9 cellular contexts compared by ENCODE assay signal in the genomic region with DNA sequence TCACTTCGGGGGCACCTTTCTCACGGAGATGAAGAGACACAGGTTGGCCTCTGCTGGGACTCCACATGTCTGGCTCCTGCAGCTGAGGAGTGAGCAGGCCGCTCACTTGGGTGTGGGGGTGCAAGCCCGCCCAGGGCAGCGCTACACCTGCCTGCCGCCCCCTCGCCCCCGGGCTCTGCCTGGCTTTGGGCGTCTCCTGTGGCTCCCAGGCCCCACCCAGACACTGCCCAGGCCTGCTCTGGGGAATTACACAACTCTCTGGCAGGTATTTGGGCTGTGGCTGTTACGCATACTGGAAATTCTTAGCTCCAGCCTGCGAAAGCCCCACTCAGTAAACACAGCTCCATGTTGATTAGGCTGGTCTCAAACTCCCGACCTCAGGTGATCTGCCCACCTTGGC. TPM values are rescaled to one million over a fixed set of nuclear protein-coding genes. Genes with fewer than 3 reads are reported as not detected.
DNase-seq lines count a peak whose midpoint lies in the region; ATAC-seq, FAIRE-seq and TF ChIP-seq lines count a peak whose summit lies in the region.
"Not testable (repeated sequence)": the region's sequence is repeated elsewhere in the genome, so short reads cannot be mapped to it uniquely, and the experiment has no call there.
"Had no signal": no experiment of that assay in that cellular context is flagged by ENCODE, and none has a peak within 500 bp of the region (broad histone marks: within the 10 kb centered on the region; RNA-seq: fewer than 3 reads in every experiment).

No MANE protein-coding gene starts in this region.

- peak in 1 of 2 experiments; percentile 63; a peak in 2 of 5 replicates for TF ChIP-seq EP300 in A549 (IDR thresholded peaks at IDR 0.05)
- not testable (repeated sequence) for TF ChIP-seq EP300 in suprapubic skin (IDR thresholded peaks at IDR 0.05)

- H3K27ac ChIP-seq in A549, result peak overlapping the region; percentile 97
- not testable (repeated sequence) for H3K27ac ChIP-seq in astrocyte (ENCODE audit: low read depth, low read length); heart right ventricle
- H3K27ac ChIP-seq in epithelial cell of prostate, result peak overlapping the region; percentile 57
- peak overlapping the region; percentile 85 for H3K27ac ChIP-seq in suprapubic skin

- ATAC-seq in A549, result peak; percentile 7 to 50; a peak in 4 of 6 replicates
- ATAC-seq in heart right ventricle, result peak in 5 of 8 donors; percentile 16 to 46 (median 28)
- peak; percentile 74 for ATAC-seq in left lobe of liver
- ATAC-seq in omental fat pad (ENCODE audit: low FRiP score), result peak; percentile 51

- FAIRE-seq in A549 (lab: Jason Lieb, UNC); astrocyte (lab: Jason Lieb, UNC): not testable (repeated sequence)

- not testable (repeated sequence) for H4K20me1 ChIP-seq in astrocyte (ENCODE audit: insufficient read depth, low read length)

- not testable (repeated sequence) for H3K9me3 Mint-ChIP-seq in astrocyte (ENCODE audit: unreplicated experiment)

- not testable (repeated sequence) for H3K4me3 Mint-ChIP-seq in astrocyte (ENCODE audit: unreplicated experiment)

- H3K36me3 ChIP-seq in astrocyte (ENCODE audit: insufficient read depth, low read length); heart right ventricle; suprapubic skin: not testable (repeated sequence)

- not testable (repeated sequence) for H2AFZ ChIP-seq in astrocyte (ENCODE audit: low read depth, low read length)

- DNase-seq in A549 (ENCODE audit: low read depth in 1 of 2, low spot score in 1 of 2) (peak in 1 of 2 experiments; percentile 82), M059J (ENCODE audit: low read depth) (peak; percentile 15), astrocyte (ENCODE audit: low read depth) (peak; percentile 47), epithelial cell of prostate (ENCODE audit: low read depth, low spot score) (peak; percentile 44), left lobe of liver (ENCODE audit: low spot score) (peak; percentile 84)
- DNase-seq in heart right ventricle; omental fat pad (ENCODE audit: low spot score); suprapubic skin (ENCODE audit: low spot score in 2 of 2): not testable (repeated sequence)

- intact Hi-C loops in heart right ventricle (cut with DNase I), result not testable (repeated sequence)

- not testable (repeated sequence) for H3K27ac Mint-ChIP-seq in astrocyte (ENCODE audit: unreplicated experiment)

- CTCF ChIA-PET in A549 (lab: Yijun Ruan, JAX), result not testable (repeated sequence)

- not testable (repeated sequence) for TF ChIP-seq POLR2A in A549 (IDR thresholded peaks at IDR 0.05; ENCODE audit: low read length); suprapubic skin (IDR thresholded peaks at IDR 0.05)

- H3K4me1 Mint-ChIP-seq in astrocyte (ENCODE audit: low read depth, unreplicated experiment), result not testable (repeated sequence)

- not testable (repeated sequence) for H3K79me2 ChIP-seq in astrocyte (ENCODE audit: insufficient read depth, low read length)

- H3K4me1 ChIP-seq in A549, result peaks cover 11% of the 10 kb centered on the region
- H3K4me1 ChIP-seq in astrocyte (ENCODE audit: insufficient read depth, low read length); heart right ventricle; suprapubic skin: not testable (repeated sequence)

- not testable (repeated sequence) for H3K9ac ChIP-seq in astrocyte (ENCODE audit: low read length)

- not testable (repeated sequence) for H3K36me3 Mint-ChIP-seq in astrocyte (ENCODE audit: low read depth, unreplicated experiment)

- 8% methylated on average over 6 of the region's 12 CpGs for WGBS in A549 (ENCODE audit: missing lambda C conversion rate)
- 86 to 89% methylated on average over 12 of the region's 12 CpGs for WGBS in heart right ventricle, 2 donors
- WGBS in suprapubic skin, result 29% methylated on average over 1 of the region's 12 CpGs

- H3K4me2 ChIP-seq in A549, result peak overlapping the region; percentile 80
- H3K4me2 ChIP-seq in astrocyte (ENCODE audit: low read length), result not testable (repeated sequence)

- not testable (repeated sequence) for H3K27me3 ChIP-seq in astrocyte (ENCODE audit: insufficient read depth, low read length); heart right ventricle; suprapubic skin

- not testable (repeated sequence) for H3K27me3 Mint-ChIP-seq in astrocyte (ENCODE audit: low read depth, unreplicated experiment)

- not testable (repeated sequence) for H3K9me3 ChIP-seq in A549; astrocyte (ENCODE audit: insufficient read depth, low read depth, low read length); heart right ventricle; suprapubic skin

- not testable (repeated sequence) for TF ChIP-seq RAD21 in A549 (conservative IDR thresholded peaks at IDR 0.05 in 1 of 2, IDR thresholded peaks at IDR 0.05 in 1 of 2)

- H3K4me3 ChIP-seq in A549 (peak overlapping the region; percentile 57), suprapubic skin (peak overlapping the region; percentile 36)
- H3K4me3 ChIP-seq in astrocyte (ENCODE audit: insufficient read depth, low read depth, low read length); heart right ventricle: not testable (repeated sequence)

- TF ChIP-seq CTCF in A549 (IDR thresholded peaks at IDR 0.05); astrocyte (IDR thresholded peaks at IDR 0.05; ENCODE audit: insufficient read depth, low read depth, low read length); heart right ventricle (IDR thresholded peaks at IDR 0.05); omental fat pad (IDR thresholded peaks at IDR 0.05); suprapubic skin (IDR thresholded peaks at IDR 0.05): not testable (repeated sequence)

- POLR2A ChIA-PET in A549 (lab: Yijun Ruan, JAX), result not testable (repeated sequence)

TF ChIP-seq in A549, 52 proteins besides CTCF, POLR2A, EP300 and RAD21:
- TF ChIP-seq GATA3 (IDR thresholded peaks at IDR 0.05; ENCODE audit: borderline replicate concordance), result peak; percentile 61; the same call in 1 of the 2 replicates
- not testable (repeated sequence) for TF ChIP-seq FOSL2 (IDR thresholded peaks at IDR 0.05)
- TF ChIP-seq FOSL2 (CRISPR knock-in tag; IDR thresholded peaks at IDR 0.05), result peak; percentile 34; the same call in 1 of the 2 replicates
- TF ChIP-seq CEBPB (IDR thresholded peaks at IDR 0.05), result peak; percentile 56 to 85; a peak in 3 of 4 replicates
- peak; percentile 61; the same call in 1 of the 2 replicates for TF ChIP-seq HOXB13 (CRISPR knock-in tag; IDR thresholded peaks at IDR 0.05; ENCODE audit: low read depth)
- TF ChIP-seq JUN (IDR thresholded peaks at IDR 0.05), result peak in 1 of 2 experiments; percentile 37; a peak in 1 of 5 replicates
- TF ChIP-seq, protein P1, sequence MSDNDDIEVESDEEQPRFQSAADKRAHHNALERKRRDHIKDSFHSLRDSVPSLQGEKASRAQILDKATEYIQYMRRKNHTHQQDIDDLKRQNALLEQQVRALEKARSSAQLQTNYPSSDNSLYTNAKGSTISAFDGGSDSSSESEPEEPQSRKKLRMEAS (IDR thresholded peaks at IDR 0.05), result peak; percentile 38; the same call in 1 of the 2 replicates
- TF ChIP-seq, protein P2, sequence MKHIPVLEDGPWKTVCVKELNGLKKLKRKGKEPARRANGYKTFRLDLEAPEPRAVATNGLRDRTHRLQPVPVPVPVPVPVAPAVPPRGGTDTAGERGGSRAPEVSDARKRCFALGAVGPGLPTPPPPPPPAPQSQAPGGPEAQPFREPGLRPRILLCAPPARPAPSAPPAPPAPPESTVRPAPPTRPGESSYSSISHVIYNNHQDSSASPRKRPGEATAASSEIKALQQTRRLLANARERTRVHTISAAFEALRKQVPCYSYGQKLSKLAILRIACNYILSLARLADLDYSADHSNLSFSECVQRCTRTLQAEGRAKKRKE (CRISPR knock-in tag; IDR thresholded peaks at IDR 0.05; ENCODE audit: low read depth), result 0 out of 2 replicates have a peak, but pooled peaks have one; percentile 21

RNA-seq across cellular contexts. Expression of gene FAM25C, which starts 7.9 kb away (rescaled TPM):
- polyA plus RNA-seq in A549 (2011; rRNA removed), result 0.59 TPM in 1 of 2 replicates, not detected in the other
- 1.8 and 3.9 TPM in 2 replicates for polyA plus RNA-seq in A549 (2012; cell fraction: cytosol; rRNA removed)
- polyA plus RNA-seq in A549 (2012; cell fraction: nucleus; rRNA removed), result 5.2 TPM in 1 of 2 replicates, not detected in the other
- polyA plus RNA-seq in A549 (2017; fragmentation: RNase III; extraction: RNeasy Plus Mini Kit Qiagen cat#74134 plus additional on column Dnase treatment), result 0.70 to 0.73 TPM in 2 of 3 replicates, not detected in the other
- polyA minus RNA-seq in A549 (2011; rRNA and poly(A)+ RNA removed), result not detected in 2 replicates
- not detected in 2 replicates for total RNA-seq in M059J (2014; rRNA removed; shearing (Covaris generic))
- total RNA-seq in astrocyte, result not detected in 2 replicates
- not detected for total RNA-seq in heart right ventricle
- polyA plus RNA-seq in heart right ventricle, result not detected
- total RNA-seq in left lobe of liver, result not detected
- not detected for total RNA-seq in omental fat pad
- total RNA-seq in suprapubic skin, result 100 to 1,000 TPM in 3 of 4 donors, 10 to 100 TPM in 1; 28.6 to 201 (median 120) TPM
- total RNA-seq: H1 had no signal
- polyA plus RNA-seq: H1 had no signal

Comparison
In these comparisons a context has a peak if more than half of its experiments do, and no peak if none do; other contexts are left out.
1. RNA of gene FAM25C, which starts 7.9 kb away (total RNA-seq): 28.6 to 201 TPM in suprapubic skin; not detected in M059J, not detected in astrocyte, not detected in heart right ventricle, not detected in left lobe of liver (single experiment) and not detected in omental fat pad; every median in the first group is over 10 times any median in the second.
2. Peak in every context shown above with its lines, with median percentiles within 50 percentile points of each other: ATAC-seq.